In the genomic region with DNA sequence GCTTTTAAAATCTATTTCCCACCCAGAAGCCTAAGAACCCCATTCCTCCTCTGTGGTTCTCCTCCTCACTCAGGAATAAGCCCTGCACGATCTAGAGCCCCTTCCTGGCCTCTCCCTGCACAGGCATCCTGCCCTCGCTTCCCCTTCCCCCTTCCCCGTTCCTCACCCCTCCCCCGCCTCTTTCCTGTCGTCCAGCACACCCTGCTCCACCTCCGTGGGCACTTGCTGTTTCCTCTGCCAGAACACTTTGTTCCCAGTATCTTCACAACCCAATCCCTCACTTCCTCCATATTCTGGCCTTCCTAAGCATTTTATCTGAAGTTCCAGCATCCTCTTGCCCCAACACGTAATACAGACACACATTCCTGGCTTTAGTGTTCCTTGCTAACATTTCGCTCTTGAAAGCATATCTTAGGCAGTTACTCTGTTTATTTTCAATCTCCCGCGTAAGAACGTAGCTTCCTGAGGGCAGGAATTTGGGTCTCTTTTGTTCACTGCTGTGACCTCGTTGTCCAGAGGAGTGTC, we compare ENCODE assay signal across 19 cellular contexts. TPM values are rescaled to one million over a fixed set of nuclear protein-coding genes. Genes with fewer than 3 reads are reported as not detected.
DNase-seq lines count a peak whose midpoint lies in the region; ATAC-seq, FAIRE-seq and TF ChIP-seq lines count a peak whose summit lies in the region.
"Had no signal": no experiment of that assay in that cellular context is flagged by ENCODE, and none has a peak within 500 bp of the region (broad histone marks: within the 10 kb centered on the region; RNA-seq: fewer than 3 reads in every experiment).

No MANE protein-coding gene starts in this region.

- H3K9me2 ChIP-seq in GM23338 (ENCODE audit: insufficient read depth) = 0 out of 2 replicates have a peak, but pooled peaks cover 3% of the 10 kb centered on the region

- H3K36me3 ChIP-seq in GM23338 (ENCODE audit: insufficient read depth) (no peaks in the 10 kb centered on the region), bronchial epithelial cell (ENCODE audit: control insufficient read depth, insufficient read depth, low read length) (no peaks in the 10 kb centered on the region)
- H3K36me3 ChIP-seq: BLaER1 treated with 17β-estradiol and CSF1 and Interleukin-3, amounts not matched to agents 10 nM and 100 nM had no signal

- no peak for FAIRE-seq in bronchial epithelial cell (lab: Jason Lieb, UNC)
- FAIRE-seq: GM12892, GM19239, H54, HepG2, HTR-8/SVneo had no signal

- H3K4me3 ChIP-seq in GM23338 (no peak overlapping the region), bronchial epithelial cell (ENCODE audit: low read depth, low read length) (no peak overlapping the region), fibroblast of villous mesenchyme (ENCODE audit: low read depth, low read length) (no peak overlapping the region)
- H3K4me3 ChIP-seq: BLaER1 treated with 17β-estradiol and CSF1 and Interleukin-3, amounts not matched to agents 10 nM and 100 nM had no signal

- H3K27me3 ChIP-seq in GM23338 (ENCODE audit: insufficient read depth) = no peaks in the 10 kb centered on the region
- H3K27me3 ChIP-seq in bronchial epithelial cell (ENCODE audit: control insufficient read depth, insufficient read depth, low read length) = no peaks in the 10 kb centered on the region
- H3K27me3 ChIP-seq: BLaER1 treated with 17β-estradiol and CSF1 and Interleukin-3, amounts not matched to agents 10 nM and 100 nM had no signal

- ATAC-seq in GM23338 = no peak
- no peak for ATAC-seq in GM21423 (IDR thresholded peaks at IDR 0.05; ENCODE audit: unreplicated experiment)
- ATAC-seq: HCT116, HepG2 had no signal

- no peak for TF ChIP-seq CTCF in GM23338 (conservative IDR thresholded peaks at IDR 0.05; ENCODE audit: low read depth in 2 of 2)
- no peak for TF ChIP-seq CTCF in bronchial epithelial cell (IDR thresholded peaks at IDR 0.05; ENCODE audit: insufficient read depth, low read length, severe bottlenecking)
- no peak for TF ChIP-seq CTCF in fibroblast of villous mesenchyme (IDR thresholded peaks at IDR 0.05; ENCODE audit: insufficient read depth, low read depth, low read length)
- TF ChIP-seq CTCF in osteocyte (IDR thresholded peaks at IDR 0.05) = no peak

- H4K20me1 ChIP-seq in GM23338 (replicated peaks; ENCODE audit: insufficient read depth) = no peaks in the 10 kb centered on the region
- H4K20me1 ChIP-seq: BLaER1 treated with 17β-estradiol and CSF1 and Interleukin-3, amounts not matched to agents 10 nM and 100 nM had no signal

- peaks cover 9% of the 10 kb centered on the region for H3K27me3 Mint-ChIP-seq in GM23338 (ENCODE audit: insufficient read depth, low read depth, poor library complexity)
- peaks cover 9% of the 10 kb centered on the region for H3K27me3 Mint-ChIP-seq in osteocyte (ENCODE audit: unreplicated experiment)

- H3K4me3 Mint-ChIP-seq in GM23338 (no peak overlapping the region), osteocyte (ENCODE audit: unreplicated experiment) (no peak overlapping the region)
- H3K4me3 Mint-ChIP-seq: CD4-positive, alpha-beta T cell had no signal

- peaks cover 24% of the 10 kb centered on the region for H3K4me1 Mint-ChIP-seq in GM23338
- H3K4me1 Mint-ChIP-seq in osteocyte (ENCODE audit: unreplicated experiment) = no peaks in the 10 kb centered on the region

- H3K79me2 ChIP-seq in GM23338 (replicated peaks; ENCODE audit: insufficient read depth) = no peaks in the 10 kb centered on the region

- H3K27ac ChIP-seq in GM23338 (ENCODE audit: low read depth) = no peak overlapping the region
- H3K27ac ChIP-seq: BLaER1 treated with 17β-estradiol and CSF1 and Interleukin-3, amounts not matched to agents 10 nM and 100 nM had no signal

- no peaks in the 10 kb centered on the region; the same call in 1 of the 2 replicates for H3F3A ChIP-seq in GM23338 (replicated peaks; ENCODE audit: low read depth)

- H3K4me2 ChIP-seq in GM23338 = no peak overlapping the region; the same call in 1 of the 2 replicates
- H3K4me2 ChIP-seq: BLaER1 treated with 17β-estradiol and CSF1 and Interleukin-3, amounts not matched to agents 10 nM and 100 nM had no signal

- DNase-seq in GM23338 (ENCODE audit: low spot score) = peak; percentile 32
- peak; percentile 29 for DNase-seq in bronchial epithelial cell (ENCODE audit: low read depth)
- DNase-seq in fibroblast of villous mesenchyme (ENCODE audit: low read depth) = peak; percentile 92
- peak; percentile 54 for DNase-seq in osteocyte (ENCODE audit: extremely low spot score, unreplicated experiment)
- DNase-seq in NCI-H2171 (lab: John Stamatoyannopoulos, UW) = no peak
- no peak for DNase-seq in D341Med (ENCODE audit: low spot score)
- no peak for DNase-seq in SW480 (ENCODE audit: low spot score)
- DNase-seq: 8988T; CD4-positive, alpha-beta T cell; DND-41; GDM1 had no signal

- no peaks in the 10 kb centered on the region for H3K4me1 ChIP-seq in GM23338 (ENCODE audit: insufficient read depth)
- H3K4me1 ChIP-seq: BLaER1 treated with 17β-estradiol and CSF1 and Interleukin-3, amounts not matched to agents 10 nM and 100 nM had no signal

- no peak overlapping the region; the same call in 1 of the 2 replicates for H3K27ac Mint-ChIP-seq in GM23338
- no peak overlapping the region for H3K27ac Mint-ChIP-seq in osteocyte (ENCODE audit: unreplicated experiment)
- H3K27ac Mint-ChIP-seq: CD4-positive, alpha-beta T cell had no signal

- H3K9me3 Mint-ChIP-seq in GM23338 = peaks cover 3% of the 10 kb centered on the region; the same call in 2 of the 3 replicates
- peaks cover 9% of the 10 kb centered on the region for H3K9me3 Mint-ChIP-seq in osteocyte (ENCODE audit: unreplicated experiment)
- H3K9me3 Mint-ChIP-seq: CD4-positive, alpha-beta T cell had no signal

- H2AFZ ChIP-seq in GM23338 = peak overlapping the region; percentile 90

- no peaks in the 10 kb centered on the region; the same call in 2 of the 3 replicates for H3K36me3 Mint-ChIP-seq in GM23338 (ENCODE audit: low read depth)
- H3K36me3 Mint-ChIP-seq in osteocyte (ENCODE audit: unreplicated experiment) = no peaks in the 10 kb centered on the region

TF ChIP-seq in GM23338, 12 proteins besides CTCF, POLR2A, EP300 and RAD21:
- TF ChIP-seq, protein P1, sequence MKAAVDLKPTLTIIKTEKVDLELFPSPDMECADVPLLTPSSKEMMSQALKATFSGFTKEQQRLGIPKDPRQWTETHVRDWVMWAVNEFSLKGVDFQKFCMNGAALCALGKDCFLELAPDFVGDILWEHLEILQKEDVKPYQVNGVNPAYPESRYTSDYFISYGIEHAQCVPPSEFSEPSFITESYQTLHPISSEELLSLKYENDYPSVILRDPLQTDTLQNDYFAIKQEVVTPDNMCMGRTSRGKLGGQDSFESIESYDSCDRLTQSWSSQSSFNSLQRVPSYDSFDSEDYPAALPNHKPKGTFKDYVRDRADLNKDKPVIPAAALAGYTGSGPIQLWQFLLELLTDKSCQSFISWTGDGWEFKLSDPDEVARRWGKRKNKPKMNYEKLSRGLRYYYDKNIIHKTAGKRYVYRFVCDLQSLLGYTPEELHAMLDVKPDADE (IDR thresholded peaks at IDR 0.05) = no peak
- no peak for TF ChIP-seq STAT1 (IDR thresholded peaks at IDR 0.05; ENCODE audit: unreplicated experiment)
- no peak for TF ChIP-seq EZH2phosphoT487 (IDR thresholded peaks at IDR 0.05; ENCODE audit: unreplicated experiment)
- TF ChIP-seq NANOG (IDR thresholded peaks at IDR 0.05; ENCODE audit: borderline replicate concordance) = no peak
- TF ChIP-seq CREB1 (CRISPR knock-in tag; IDR thresholded peaks at IDR 0.05; ENCODE audit: low read depth) = no peak
- no peak for TF ChIP-seq ZNF331 (CRISPR knock-in tag; IDR thresholded peaks at IDR 0.05; ENCODE audit: low read depth)
- TF ChIP-seq ZNF114 (CRISPR knock-in tag; IDR thresholded peaks at IDR 0.05) = no peak
- TF ChIP-seq, protein P2, sequence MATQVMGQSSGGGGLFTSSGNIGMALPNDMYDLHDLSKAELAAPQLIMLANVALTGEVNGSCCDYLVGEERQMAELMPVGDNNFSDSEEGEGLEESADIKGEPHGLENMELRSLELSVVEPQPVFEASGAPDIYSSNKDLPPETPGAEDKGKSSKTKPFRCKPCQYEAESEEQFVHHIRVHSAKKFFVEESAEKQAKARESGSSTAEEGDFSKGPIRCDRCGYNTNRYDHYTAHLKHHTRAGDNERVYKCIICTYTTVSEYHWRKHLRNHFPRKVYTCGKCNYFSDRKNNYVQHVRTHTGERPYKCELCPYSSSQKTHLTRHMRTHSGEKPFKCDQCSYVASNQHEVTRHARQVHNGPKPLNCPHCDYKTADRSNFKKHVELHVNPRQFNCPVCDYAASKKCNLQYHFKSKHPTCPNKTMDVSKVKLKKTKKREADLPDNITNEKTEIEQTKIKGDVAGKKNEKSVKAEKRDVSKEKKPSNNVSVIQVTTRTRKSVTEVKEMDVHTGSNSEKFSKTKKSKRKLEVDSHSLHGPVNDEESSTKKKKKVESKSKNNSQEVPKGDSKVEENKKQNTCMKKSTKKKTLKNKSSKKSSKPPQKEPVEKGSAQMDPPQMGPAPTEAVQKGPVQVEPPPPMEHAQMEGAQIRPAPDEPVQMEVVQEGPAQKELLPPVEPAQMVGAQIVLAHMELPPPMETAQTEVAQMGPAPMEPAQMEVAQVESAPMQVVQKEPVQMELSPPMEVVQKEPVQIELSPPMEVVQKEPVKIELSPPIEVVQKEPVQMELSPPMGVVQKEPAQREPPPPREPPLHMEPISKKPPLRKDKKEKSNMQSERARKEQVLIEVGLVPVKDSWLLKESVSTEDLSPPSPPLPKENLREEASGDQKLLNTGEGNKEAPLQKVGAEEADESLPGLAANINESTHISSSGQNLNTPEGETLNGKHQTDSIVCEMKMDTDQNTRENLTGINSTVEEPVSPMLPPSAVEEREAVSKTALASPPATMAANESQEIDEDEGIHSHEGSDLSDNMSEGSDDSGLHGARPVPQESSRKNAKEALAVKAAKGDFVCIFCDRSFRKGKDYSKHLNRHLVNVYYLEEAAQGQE (IDR thresholded peaks at IDR 0.05; ENCODE audit: unreplicated experiment) = no peak

RNA-seq across cellular contexts. Expression of a gene that starts 20.2 kb away (rescaled TPM):
- 0.35 and 1.1 TPM in 2 replicates for total RNA-seq in GM23338 (2014; rRNA removed; shearing (Covaris generic))
- 0.94 and 1.4 TPM in 2 replicates for polyA plus RNA-seq in GM23338 (2016; fragmentation: Nextera tagmentation; extraction: Ambion mirVana)
- total RNA-seq in bronchial epithelial cell (not detected in 2 replicates), fibroblast of villous mesenchyme (under 0.01 TPM in 2 replicates), osteocyte (not detected in 2 replicates)
- total RNA-seq: CD4-positive, alpha-beta T cell; HepG2 had no signal
- polyA plus RNA-seq: HepG2 had no signal

Comparison
In these comparisons a context has a peak if more than half of its experiments do, and no peak if none do; other contexts are left out.
1. DNase-seq: peak in GM23338 (single experiment), bronchial epithelial cell (single experiment), fibroblast of villous mesenchyme (single experiment) and osteocyte (single experiment); none in NCI-H2171 (single experiment), D341Med (single experiment) and SW480 (single experiment).